Comparison of ENCODE assay signal across 18 cellular contexts in genomic region chr4:71570492-71570891, GRCh38.
DNase-seq lines count a peak whose midpoint lies in the region; ATAC-seq, FAIRE-seq and TF ChIP-seq lines count a peak whose summit lies in the region.
"Had no signal": no experiment of that assay in that cellular context is flagged by ENCODE, and none has a peak within 500 bp of the region (broad histone marks: within the 10 kb centered on the region; RNA-seq: fewer than 3 reads in every experiment).

No MANE protein-coding gene starts in this region.

- no peak for TF ChIP-seq POLR2A in K562 (conservative IDR thresholded peaks at IDR 0.05)

- no peaks in the 10 kb centered on the region for H3K36me3 ChIP-seq in Caco-2 (ENCODE audit: control insufficient read depth, insufficient read depth, low read length)
- no peaks in the 10 kb centered on the region for H3K36me3 ChIP-seq in K562 (ENCODE audit: control insufficient read depth, insufficient read depth, low read length)
- no peaks in the 10 kb centered on the region for H3K36me3 ChIP-seq in mesodermal cell (ENCODE audit: control insufficient read depth, insufficient read depth, low read length)

- no peak overlapping the region for H3K4me3 Mint-ChIP-seq in Caco-2 (ENCODE audit: unreplicated experiment)
- H3K4me3 Mint-ChIP-seq: H9 had no signal

- no peak for ATAC-seq in K562

- H3K27me3 Mint-ChIP-seq in Caco-2 (ENCODE audit: insufficient read depth, unreplicated experiment) = no peaks in the 10 kb centered on the region

- 0% methylated on average over 3 of the region's 3 CpGs for WGBS in K562 (ENCODE audit: insufficient coverage, low coverage, missing lambda C conversion rate)
- WGBS in mesodermal cell (ENCODE audit: insufficient coverage in 2 of 2), 2 experiments = 56 to 67% methylated on average over 1 of the region's 3 CpGs

- H3K36me3 Mint-ChIP-seq in Caco-2 (ENCODE audit: insufficient read depth, unreplicated experiment) = no peaks in the 10 kb centered on the region

- H2AFZ ChIP-seq in K562 (ENCODE audit: low read depth, low read length) = no peak overlapping the region

- 0 out of 2 replicates have a peak, but pooled peaks cover 3% of the 10 kb centered on the region for H3K9me3 ChIP-seq in Caco-2
- H3K9me3 ChIP-seq in K562 (replicated peaks; ENCODE audit: control insufficient read depth, insufficient read depth, low read depth, low read length) = no peaks in the 10 kb centered on the region
- H3K9me3 ChIP-seq in mesodermal cell (ENCODE audit: control insufficient read depth, low read length) = no peaks in the 10 kb centered on the region

- no peak overlapping the region for H3K4me2 ChIP-seq in K562 (ENCODE audit: insufficient read depth, low read length)

- CTCF ChIA-PET in Caco-2 (lab: Charles Lee) = no interaction called here
- CTCF ChIA-PET in K562 (lab: Yijun Ruan, JAX; ENCODE audit: low intra/inter-chr PET ratio) = no interaction called here

- no peak for TF ChIP-seq CTCF in Caco-2 (IDR thresholded peaks at IDR 0.05; ENCODE audit: insufficient read depth in 1 of 2, low read depth in 1 of 2, low read length in 1 of 2, severe bottlenecking in 1 of 2, unreplicated experiment in 1 of 2)
- TF ChIP-seq CTCF in K562 (IDR thresholded peaks at IDR 0.05 in 2 of 3, conservative IDR thresholded peaks at IDR 0.05 in 1 of 3; ENCODE audit: insufficient read depth in 2 of 3, low read depth in 1 of 3, low read length in 3 of 3) = no peak

- peaks cover 45% of the 10 kb centered on the region for H3K4me1 ChIP-seq in Caco-2
- no peaks in the 10 kb centered on the region for H3K4me1 ChIP-seq in K562 (replicated peaks in 1 of 2; ENCODE audit: control insufficient read depth in 2 of 2, insufficient read depth in 2 of 2, low read length in 2 of 2)
- H3K4me1 ChIP-seq in mesodermal cell (ENCODE audit: control insufficient read depth, insufficient read depth, low read length, poor library complexity, severe bottlenecking) = peaks cover 44% of the 10 kb centered on the region

- BruUV-seq in Caco-2 (replicated peaks; lab: Mats Ljungman, UMichigan) (no TSS peak), K562 (replicated peaks; lab: Mats Ljungman, UMichigan) (no TSS peak)

- no peak for TF ChIP-seq RAD21 in K562 (CRISPR knock-in tag; conservative IDR thresholded peaks at IDR 0.05 in 1 of 2, IDR thresholded peaks at IDR 0.05 in 1 of 2)

- DNase-seq in Caco-2 (no peak), OCI-M1 (lab: John Stamatoyannopoulos, UW) (peak; percentile 74), K562 (ENCODE audit: extremely low read depth in 1 of 4, low spot score in 3 of 4) (no peak), GDM1 (lab: John Stamatoyannopoulos, UW) (no peak), NCI-H82 treated with DMSO at 0.1 percent for 48 hours (lab: John Stamatoyannopoulos, UW; ENCODE audit: unreplicated experiment) (no peak), COR-L47 (lab: John Stamatoyannopoulos, UW) (no peak), SHP77 treated with DMSO at 0.1 percent for 48 hours (lab: John Stamatoyannopoulos, UW) (no peak)
- DNase-seq: DMS79 treated with DMSO at 0.1 percent for 48 hours, H9, Kasumi-1, NCI-H1417 treated with DMSO at 0.1 percent for 48 hours, NCI-H2029, NCI-H2171 treated with DMSO at 0.1 percent for 48 hours, NCI-H510A, SHP77 had no signal

- FAIRE-seq in K562 (lab: Jason Lieb, UNC) = no peak
- FAIRE-seq: RCC 7860 had no signal

- H3K4me3 ChIP-seq in Caco-2 (ENCODE audit: low read depth, low read length) (no peak overlapping the region), K562 (no peak overlapping the region), mesodermal cell (ENCODE audit: extremely low read depth, insufficient read depth, low read length, poor library complexity, severe bottlenecking) (no peak overlapping the region)

- H3K79me2 ChIP-seq in K562 (ENCODE audit: control insufficient read depth, insufficient read depth, low read length) = no peaks in the 10 kb centered on the region

- no peak for TF ChIP-seq EP300 in K562 (IDR thresholded peaks at IDR 0.05; ENCODE audit: low read length)

- no peaks in the 10 kb centered on the region for H3K9me1 ChIP-seq in K562 (ENCODE audit: control insufficient read depth, insufficient read depth, low read length)

- no peaks in the 10 kb centered on the region for H3K9me3 Mint-ChIP-seq in Caco-2 (ENCODE audit: unreplicated experiment)

- no peaks in the 10 kb centered on the region for H3K27me3 ChIP-seq in Caco-2 (replicated peaks; ENCODE audit: control insufficient read depth, insufficient read depth, low read length)
- H3K27me3 ChIP-seq in K562 (ENCODE audit: control insufficient read depth in 2 of 2, insufficient read depth in 2 of 2, low read length in 2 of 2) = no peaks in the 10 kb centered on the region

- POLR2A ChIA-PET in Caco-2 (lab: Charles Lee) = no interaction called here
- POLR2A ChIA-PET in K562 (lab: Yijun Ruan, JAX) = no interaction called here

- intact Hi-C loops in Caco-2 (cut with micrococcal nuclease; ENCODE audit: unreplicated experiment) = no loop called here
- intact Hi-C loops in K562 (cut with micrococcal nuclease) = no loop called here

- H3K4me1 Mint-ChIP-seq in Caco-2 (ENCODE audit: low read depth, unreplicated experiment) = peaks cover 13% of the 10 kb centered on the region

- H3K9ac ChIP-seq in K562 (ENCODE audit: insufficient read depth in 1 of 2, low read depth in 2 of 2, low read length in 2 of 2) = no peak overlapping the region

- H3K27ac Mint-ChIP-seq in Caco-2 (ENCODE audit: unreplicated experiment) = peak overlapping the region; percentile 32

- in situ Hi-C loops in K562 (cut with MboI) = no loop called here

- H3K27ac ChIP-seq in K562 (ENCODE audit: extremely low read depth, low read depth, low read length) (no peak overlapping the region), mesodermal cell (ENCODE audit: low read depth, low read length, severe bottlenecking) (peak overlapping the region; percentile 44)
- H3K27ac ChIP-seq: C4-2B had no signal

- H4K20me1 ChIP-seq in K562 (replicated peaks; ENCODE audit: control insufficient read depth, insufficient read depth, low read length) = no peaks in the 10 kb centered on the region

TF ChIP-seq in K562, 482 proteins besides CTCF, POLR2A, EP300 and RAD21:
- TF ChIP-seq ZNF699 (CRISPR knock-in tag; IDR thresholded peaks at IDR 0.05; ENCODE audit: insufficient replicate concordance) (no peak), GABPA (tag; conservative IDR thresholded peaks at IDR 0.05; ENCODE audit: low read depth) (0 out of 2 replicates have a peak, but pooled peaks have one; percentile 28), FOSL1 (tag; conservative IDR thresholded peaks at IDR 0.05) (0 out of 2 replicates have a peak, but pooled peaks have one; percentile 34), HMBOX1 (IDR thresholded peaks at IDR 0.05) (peak; percentile 44; the same call in 1 of the 2 replicates), ETV1 (tag; conservative IDR thresholded peaks at IDR 0.05; ENCODE audit: low read depth) (0 out of 2 replicates have a peak, but pooled peaks have one; percentile 53)
TF ChIP-seq in K562: peak in this region for 4.
